ENCODE assay signal across 8 cellular contexts in genomic region chr12:71392521-71393145, GRCh38. TPM values are rescaled to one million over a fixed set of nuclear protein-coding genes. Genes with fewer than 3 reads are reported as not detected.
DNase-seq lines count a peak whose midpoint lies in the region; ATAC-seq, FAIRE-seq and TF ChIP-seq lines count a peak whose summit lies in the region.

No MANE protein-coding gene starts in this region.

- intact Hi-C loops in kidney (cut with DNase I): no loop called here
- intact Hi-C loops in transverse colon (cut with DNase I; ENCODE audit: low total_unique reads): no loop called here

- no peak for TF ChIP-seq EP300 in transverse colon (IDR thresholded peaks at IDR 0.05; ENCODE audit: low read depth)

- H3K27ac ChIP-seq in brain microvascular endothelial cell (no peak overlapping the region), kidney (ENCODE audit: low read depth in 2 of 2, low read length in 2 of 2) (no peak overlapping the region), transverse colon (no peak overlapping the region)

- H3K9ac ChIP-seq in kidney (ENCODE audit: low read length in 2 of 2): no peak overlapping the region

- H3K36me3 ChIP-seq in brain microvascular endothelial cell (replicated peaks) (no peaks in the 10 kb centered on the region), kidney (ENCODE audit: control insufficient read depth in 1 of 2, insufficient read depth in 2 of 2, low read length in 2 of 2) (no peaks in the 10 kb centered on the region), transverse colon (no peaks in the 10 kb centered on the region)

- 27 to 33% methylated on average over 9 to 10 of the region's 10 CpGs for WGBS in transverse colon (ENCODE audit: low coverage in 1 of 2), 2 donors

- in situ Hi-C loops in brain microvascular endothelial cell (cut with HindIII; ENCODE audit: low pct_ligation_motif_present, low sequenced_read_pairs) (no loop called here), transverse colon (cut with MboI; ENCODE audit: low pct_ligation_motif_present in 1 of 4, low pct_unique_long_range_greater_than_20kb in 1 of 4, low sequenced_read_pairs in 3 of 4) (no loop called here)

- DNase-seq in GM03348 (ENCODE audit: low spot score) (peak; percentile 76), NCI-H69 (lab: John Stamatoyannopoulos, UW) (peak; percentile 70), brain microvascular endothelial cell (peak; percentile 74), kidney (no peak), transverse colon (no peak)
- no peak for DNase-seq in activated CD4-positive, alpha-beta T cell treated with anti-CD3 and anti-CD28 coated beads, Interleukin-2, amount 50 U/mL, for 4 hours

- H3K4me1 ChIP-seq in kidney (ENCODE audit: control insufficient read depth in 1 of 2, insufficient read depth in 1 of 2, low read depth in 1 of 2, low read length in 2 of 2) (no peaks in the 10 kb centered on the region), transverse colon (peaks cover 0 to 8% (median 0%) of the 10 kb centered on the region in 4 donors)

- ATAC-seq in GM21515 (IDR thresholded peaks at IDR 0.05; ENCODE audit: unreplicated experiment): peak; percentile 96
- ATAC-seq in HG03571 (IDR thresholded peaks at IDR 0.05; ENCODE audit: unreplicated experiment): peak; percentile 86

- peak; percentile 3 for FAIRE-seq in kidney (lab: Jason Lieb, UNC)

- no peaks in the 10 kb centered on the region for H3K27me3 ChIP-seq in brain microvascular endothelial cell (replicated peaks)
- H3K27me3 ChIP-seq in transverse colon: no peaks in the 10 kb centered on the region

- H3K9me3 ChIP-seq in kidney (ENCODE audit: control insufficient read depth in 1 of 2, low read length in 2 of 2): no peaks in the 10 kb centered on the region
- no peaks in the 10 kb centered on the region for H3K9me3 ChIP-seq in transverse colon

- no peak for TF ChIP-seq POLR2A in transverse colon (IDR thresholded peaks at IDR 0.05)

- TF ChIP-seq CTCF in brain microvascular endothelial cell (IDR thresholded peaks at IDR 0.05; ENCODE audit: low read depth, low read length, missing control alignments) (peak; percentile 79), kidney (IDR thresholded peaks at IDR 0.05; ENCODE audit: borderline replicate concordance, extremely low read depth, insufficient read depth) (peak; percentile 83), transverse colon (IDR thresholded peaks at IDR 0.05) (peak; percentile 75 to 81 (median 78))

- H3K4me3 ChIP-seq in brain microvascular endothelial cell (ENCODE audit: low read depth, low read length) (no peak overlapping the region), kidney (ENCODE audit: low read length in 2 of 2) (no peak overlapping the region), transverse colon (no peak overlapping the region)

RNA-seq across cellular contexts. Expression of gene LGR5, which starts 47.0 kb away (rescaled TPM):
- total RNA-seq in kidney (0.19 TPM), transverse colon (1 to 10 TPM in 2 of 4 donors, under 1 TPM in 2; 0.37 to 4.8 (median 1.0) TPM)
- not detected for polyA plus RNA-seq in kidney (ENCODE audit: insufficient read depth, low read depth, low replicate concordance)

Comparison
In these comparisons a context has a peak if more than half of its experiments do, and no peak if none do; other contexts are left out.
1. DNase-seq: peak in GM03348 (single experiment), NCI-H69 (single experiment) and brain microvascular endothelial cell (single experiment); none in kidney (single experiment), transverse colon (single experiment) and activated CD4-positive, alpha-beta T cell treated with anti-CD3 and anti-CD28 coated beads, Interleukin-2, amount 50 U/mL, for 4 hours (0 of 2).
2. Peak in every context shown above with its lines, with median percentiles within 50 percentile points of each other: CTCF ChIP-seq.